26 cellular contexts compared by ENCODE assay signal in the genomic region with DNA sequence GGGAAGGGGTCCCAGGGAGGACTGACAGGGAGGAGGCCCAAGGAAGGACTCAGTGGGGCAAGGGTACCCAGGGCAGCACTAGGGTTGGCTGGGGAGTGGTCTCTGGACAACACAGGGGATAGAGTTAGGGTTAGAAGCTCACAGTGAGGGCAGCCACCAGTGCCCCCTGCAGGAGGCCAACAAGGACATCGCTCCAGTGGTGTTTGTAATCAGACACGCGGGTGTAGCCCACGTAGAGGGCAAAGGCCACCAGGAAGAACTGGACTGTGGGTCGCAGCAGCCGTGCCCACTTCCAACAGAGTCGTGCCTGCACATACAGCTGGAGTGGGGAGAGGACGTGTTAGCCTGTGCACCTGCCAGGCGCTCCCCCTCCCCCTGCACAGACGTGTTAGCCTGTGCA. TPM values are rescaled to one million over a fixed set of nuclear protein-coding genes. Genes with fewer than 3 reads are reported as not detected.
DNase-seq lines count a peak whose midpoint lies in the region; ATAC-seq, FAIRE-seq and TF ChIP-seq lines count a peak whose summit lies in the region.
"Had no signal": no experiment of that assay in that cellular context is flagged by ENCODE, and none has a peak within 500 bp of the region (broad histone marks: within the 10 kb centered on the region; RNA-seq: fewer than 3 reads in every experiment).

No MANE protein-coding gene starts in this region.

- DNase-seq in GM06990 (ENCODE audit: extremely low read depth, insufficient read length) (no peak), MM.1S (no peak), mucosa of descending colon (no peak), esophagus squamous epithelium (lab: John Stamatoyannopoulos, UW) (no peak), GM12891 (ENCODE audit: insufficient read length, low spot score) (no peak)
- no peak for DNase-seq in stimulated activated naive CD4-positive, alpha-beta T cell (lab: John Stamatoyannopoulos, UW)
- DNase-seq: activated CD4-positive, alpha-beta T cell treated with anti-CD3 and anti-CD28 coated beads for 1 hour; activated naive CD4-positive, alpha-beta T cell treated with anti-CD3 and anti-CD28 coated beads for 36 hours; activated T-cell treated with anti-CD3 and anti-CD28 coated beads, Interleukin-2, amount 50 U/mL, for 24 hours; amniotic stem cell; DMS 273 treated with DMSO at 0.1 percent for 48 hours; erythroblast; foreskin keratinocyte; GOT3; IMR-90; NCI-H146; SW 1271; uterus had no signal

- TF ChIP-seq CTCF in 22Rv1 (IDR thresholded peaks at IDR 0.05): peak; percentile 32; the same call in 1 of the 2 replicates
- TF ChIP-seq CTCF in GM06990 (IDR thresholded peaks at IDR 0.05; ENCODE audit: insufficient read depth, low read length, poor library complexity, severe bottlenecking): peak; percentile 8
- peak; percentile 14 for TF ChIP-seq CTCF in MM.1S (IDR thresholded peaks at IDR 0.05; ENCODE audit: low read length)
- no peak for TF ChIP-seq CTCF in mucosa of descending colon (IDR thresholded peaks at IDR 0.05)
- TF ChIP-seq CTCF in esophagus squamous epithelium (IDR thresholded peaks at IDR 0.05): no peak

- H3K79me2 ChIP-seq in MM.1S (ENCODE audit: low read length): no peaks in the 10 kb centered on the region

- no peak overlapping the region for H3K4me2 ChIP-seq in MM.1S (ENCODE audit: low read depth, low read length)

- H3K9me3 ChIP-seq in MM.1S (replicated peaks; ENCODE audit: insufficient read depth, low read length) (no peaks in the 10 kb centered on the region), mucosa of descending colon (no peaks in the 10 kb centered on the region), esophagus squamous epithelium (no peaks in the 10 kb centered on the region)
- H3K9me3 ChIP-seq: suprapubic skin, uterus had no signal

- no peak overlapping the region for H2AFZ ChIP-seq in MM.1S (ENCODE audit: low read length)

- no peaks in the 10 kb centered on the region for H3K4me1 Mint-ChIP-seq in activated T-helper 17 cell treated with anti-CD3 and anti-CD28 coated beads, Interleukin-2, amount 50 U/mL, for 72 hours
- H3K4me1 Mint-ChIP-seq: CD14-positive monocyte, nephron had no signal

- no peaks in the 10 kb centered on the region for H3K9me3 Mint-ChIP-seq in activated T-helper 17 cell treated with anti-CD3 and anti-CD28 coated beads, Interleukin-2, amount 50 U/mL, for 72 hours
- H3K9me3 Mint-ChIP-seq: activated naive CD4-positive, alpha-beta T cell treated with anti-CD3 and anti-CD28 coated beads for 36 hours; activated T-cell treated with anti-CD3 and anti-CD28 coated beads, Interleukin-2, amount 50 U/mL, for 24 hours; nephron had no signal

- no peak overlapping the region for H3K4me3 Mint-ChIP-seq in activated T-helper 17 cell treated with anti-CD3 and anti-CD28 coated beads, Interleukin-2, amount 50 U/mL, for 72 hours
- H3K4me3 Mint-ChIP-seq: activated naive CD4-positive, alpha-beta T cell treated with anti-CD3 and anti-CD28 coated beads for 36 hours; activated T-cell treated with anti-CD3 and anti-CD28 coated beads, Interleukin-2, amount 50 U/mL, for 24 hours; CD14-positive monocyte; nephron had no signal

- FAIRE-seq in GM12891 (lab: Jason Lieb, UNC): no peak
- FAIRE-seq: GM12878, TTC549 had no signal

- H3K4me3 ChIP-seq in GM06990 (replicated peaks; ENCODE audit: low read depth, low read length): no peak overlapping the region
- no peak overlapping the region for H3K4me3 ChIP-seq in MM.1S (ENCODE audit: low read length)
- H3K4me3 ChIP-seq in mucosa of descending colon: no peak overlapping the region
- no peak overlapping the region for H3K4me3 ChIP-seq in esophagus squamous epithelium
- H3K4me3 ChIP-seq: GM12878, suprapubic skin, uterus had no signal

- H3K36me3 Mint-ChIP-seq in activated T-helper 17 cell treated with anti-CD3 and anti-CD28 coated beads, Interleukin-2, amount 50 U/mL, for 72 hours (ENCODE audit: low read depth): no peaks in the 10 kb centered on the region
- H3K36me3 Mint-ChIP-seq: CD14-positive monocyte had no signal

- no peak overlapping the region for H3K27ac ChIP-seq in 22Rv1
- H3K27ac ChIP-seq in MM.1S (ENCODE audit: low read length): no peak overlapping the region
- no peak overlapping the region for H3K27ac ChIP-seq in esophagus squamous epithelium
- H3K27ac ChIP-seq: foreskin keratinocyte, suprapubic skin, uterus had no signal

- no peak overlapping the region for H3K9ac ChIP-seq in MM.1S (ENCODE audit: low read length)

- H4K20me1 ChIP-seq in MM.1S (ENCODE audit: insufficient read depth, low read length): no peaks in the 10 kb centered on the region

- H3K4me1 ChIP-seq in MM.1S (ENCODE audit: low read length): peaks cover 6% of the 10 kb centered on the region; the same call in 1 of the 2 replicates
- peaks cover 2% of the 10 kb centered on the region for H3K4me1 ChIP-seq in mucosa of descending colon (ENCODE audit: low read depth)
- H3K4me1 ChIP-seq in esophagus squamous epithelium: no peaks in the 10 kb centered on the region
- H3K4me1 ChIP-seq: foreskin keratinocyte, suprapubic skin, uterus had no signal

- ATAC-seq in mucosa of descending colon: peak; percentile 49
- ATAC-seq in activated T-helper 17 cell treated with anti-CD3 and anti-CD28 coated beads, Interleukin-2, amount 50 U/mL, for 72 hours (replicated peaks): no peak
- ATAC-seq: foreskin keratinocyte, GM12878 had no signal

- H3K9me2 ChIP-seq in MM.1S (replicated peaks; ENCODE audit: insufficient read depth, low read length): no peaks in the 10 kb centered on the region

- WGBS in esophagus squamous epithelium, 2 donors: 81 to 82% methylated on average over 6 to 7 of the region's 10 CpGs

- H3K27me3 Mint-ChIP-seq in activated T-helper 17 cell treated with anti-CD3 and anti-CD28 coated beads, Interleukin-2, amount 50 U/mL, for 72 hours: peaks cover 11% of the 10 kb centered on the region

- H3F3A ChIP-seq in MM.1S (ENCODE audit: insufficient read depth, low read length): no peaks in the 10 kb centered on the region

- no peak for TF ChIP-seq POLR2A in esophagus squamous epithelium (IDR thresholded peaks at IDR 0.05)
- TF ChIP-seq POLR2A in GM12891 (IDR thresholded peaks at IDR 0.05; ENCODE audit: low read depth, low read length): no peak

- H3K27me3 ChIP-seq in GM06990 (replicated peaks; ENCODE audit: control insufficient read depth, insufficient read depth, low read length) (peaks cover 1% of the 10 kb centered on the region), MM.1S (replicated peaks; ENCODE audit: insufficient read depth, low read length) (peaks cover 91% of the 10 kb centered on the region), esophagus squamous epithelium (peaks cover 0 to 42% (median 0%) of the 10 kb centered on the region in 4 donors)
- H3K27me3 ChIP-seq: foreskin keratinocyte, uterus had no signal

- H3K36me3 ChIP-seq in GM06990 (ENCODE audit: control insufficient read depth, insufficient read depth, low read length): no peaks in the 10 kb centered on the region
- H3K36me3 ChIP-seq in MM.1S (replicated peaks; ENCODE audit: insufficient read depth, low read length): no peaks in the 10 kb centered on the region
- no peaks in the 10 kb centered on the region for H3K36me3 ChIP-seq in mucosa of descending colon (ENCODE audit: low read depth)
- peaks cover 0 to 22% (median 0%) of the 10 kb centered on the region in 3 donors for H3K36me3 ChIP-seq in esophagus squamous epithelium
- H3K36me3 ChIP-seq: uterus had no signal

- intact Hi-C loops in mucosa of descending colon (cut with DNase I, micrococcal nuclease) (no loop called here), esophagus squamous epithelium (cut with DNase I) (no loop called here)

- no peak overlapping the region for H3K27ac Mint-ChIP-seq in activated T-helper 17 cell treated with anti-CD3 and anti-CD28 coated beads, Interleukin-2, amount 50 U/mL, for 72 hours
- H3K27ac Mint-ChIP-seq: activated naive CD4-positive, alpha-beta T cell treated with anti-CD3 and anti-CD28 coated beads for 36 hours; activated T-cell treated with anti-CD3 and anti-CD28 coated beads, Interleukin-2, amount 50 U/mL, for 24 hours; CD14-positive monocyte; nephron had no signal

TF ChIP-seq in GM12891, 5 proteins besides CTCF, POLR2A, EP300 and RAD21:
- TF ChIP-seq POLR2AphosphoS5 (IDR thresholded peaks at IDR 0.05; ENCODE audit: low read depth, low read length): no peak
- TF ChIP-seq PAX5 (IDR thresholded peaks at IDR 0.05; ENCODE audit: insufficient read depth, low read length, severe bottlenecking): no peak
- TF ChIP-seq TAF1 (IDR thresholded peaks at IDR 0.05; ENCODE audit: low read depth, low read length): no peak
- no peak for TF ChIP-seq POU2F2 (IDR thresholded peaks at IDR 0.05; ENCODE audit: low read depth, low read length)
- TF ChIP-seq SPI1 (IDR thresholded peaks at IDR 0.05; ENCODE audit: low read depth, low read length): no peak

RNA-seq across cellular contexts. Expression of gene PLPP2, which starts 9.2 kb away (rescaled TPM):
- 100 to 1,000 TPM in 1 of 3 donors, 10 to 100 TPM in 2; 41.9 to 107 (median 75.4) TPM for total RNA-seq in mucosa of descending colon
- total RNA-seq in esophagus squamous epithelium: 10 to 100 TPM; 12.1 to 82.5 (median 36.8) TPM
- total RNA-seq in activated T-helper 17 cell treated with anti-CD3 and anti-CD28 coated beads, Interleukin-2, amount 50 U/mL, for 72 hours: 1 to 10 TPM; 1.3 to 3.8 TPM
- 0.18 TPM for polyA plus RNA-seq in GM12891 (2012; ENCODE audit: low read depth, missing spikeins)
- total RNA-seq: G401 had no signal
- polyA plus RNA-seq: CD14-positive monocyte had no signal

Comparison
In these comparisons a context has a peak if more than half of its experiments do, and no peak if none do; other contexts are left out.
1. CTCF ChIP-seq: peak in 22Rv1 (single experiment), GM06990 (single experiment) and MM.1S (single experiment); none in mucosa of descending colon (single experiment) and esophagus squamous epithelium (0 of 6).